Comparison of ENCODE assay signal across 1 cellular context in the genomic region with DNA sequence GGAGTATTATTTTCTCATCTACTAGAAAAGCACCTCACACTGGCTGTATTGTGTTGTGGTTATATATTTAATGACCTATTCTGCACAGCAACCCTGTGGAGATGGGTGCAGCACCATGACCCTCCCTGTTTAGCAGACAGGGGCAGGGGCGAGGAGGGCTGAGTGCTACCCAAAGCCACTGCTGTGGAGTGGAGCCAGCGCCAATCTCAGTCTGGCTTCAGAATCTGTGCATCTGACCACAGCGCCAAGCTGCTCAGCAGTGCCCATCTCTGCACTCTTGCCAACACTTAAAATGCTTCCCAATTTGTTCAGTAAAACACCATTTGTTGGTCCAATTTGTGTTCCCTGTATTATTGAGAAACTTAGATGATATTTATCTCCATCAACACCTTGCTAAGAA.
TF ChIP-seq lines count a peak whose summit lies in the region.

No MANE protein-coding gene starts in this region.

TF ChIP-seq in IMR-90, 13 proteins besides CTCF, POLR2A, EP300 and RAD21:
- no peak for TF ChIP-seq ELK1 (IDR thresholded peaks at IDR 0.05; ENCODE audit: borderline replicate concordance, low read depth, low read length)
- TF ChIP-seq CEBPB (IDR thresholded peaks at IDR 0.05; ENCODE audit: low read depth, low read length), result no peak
- no peak for TF ChIP-seq FOS (IDR thresholded peaks at IDR 0.05; ENCODE audit: low read depth, low read length)
- no peak for TF ChIP-seq BHLHE40 (IDR thresholded peaks at IDR 0.05; ENCODE audit: low read depth, low read length)
- TF ChIP-seq RCOR1 (IDR thresholded peaks at IDR 0.05; ENCODE audit: insufficient replicate concordance, low read length), result no peak
- TF ChIP-seq MAFK (IDR thresholded peaks at IDR 0.05; ENCODE audit: low read depth, low read length), result no peak
- TF ChIP-seq, protein P1, sequence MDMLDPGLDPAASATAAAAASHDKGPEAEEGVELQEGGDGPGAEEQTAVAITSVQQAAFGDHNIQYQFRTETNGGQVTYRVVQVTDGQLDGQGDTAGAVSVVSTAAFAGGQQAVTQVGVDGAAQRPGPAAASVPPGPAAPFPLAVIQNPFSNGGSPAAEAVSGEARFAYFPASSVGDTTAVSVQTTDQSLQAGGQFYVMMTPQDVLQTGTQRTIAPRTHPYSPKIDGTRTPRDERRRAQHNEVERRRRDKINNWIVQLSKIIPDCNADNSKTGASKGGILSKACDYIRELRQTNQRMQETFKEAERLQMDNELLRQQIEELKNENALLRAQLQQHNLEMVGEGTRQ (IDR thresholded peaks at IDR 0.05; ENCODE audit: low read depth, low read length), result no peak
- no peak for TF ChIP-seq CHD1 (IDR thresholded peaks at IDR 0.05; ENCODE audit: low read depth, low read length)
- TF ChIP-seq RFX5 (IDR thresholded peaks at IDR 0.05; ENCODE audit: low read depth, low read length), result no peak
- TF ChIP-seq MXI1 (IDR thresholded peaks at IDR 0.05; ENCODE audit: borderline replicate concordance, low read depth, low read length), result no peak
- no peak for TF ChIP-seq MAZ (IDR thresholded peaks at IDR 0.05; ENCODE audit: borderline replicate concordance, low read depth, low read length)
- TF ChIP-seq SMC3 (IDR thresholded peaks at IDR 0.05; ENCODE audit: low read depth, low read length), result no peak
- no peak for TF ChIP-seq NFE2L2 (IDR thresholded peaks at IDR 0.05; ENCODE audit: low read depth, low read length)
